Comparison of ENCODE assay signal across 8 cellular contexts in the genomic region with DNA sequence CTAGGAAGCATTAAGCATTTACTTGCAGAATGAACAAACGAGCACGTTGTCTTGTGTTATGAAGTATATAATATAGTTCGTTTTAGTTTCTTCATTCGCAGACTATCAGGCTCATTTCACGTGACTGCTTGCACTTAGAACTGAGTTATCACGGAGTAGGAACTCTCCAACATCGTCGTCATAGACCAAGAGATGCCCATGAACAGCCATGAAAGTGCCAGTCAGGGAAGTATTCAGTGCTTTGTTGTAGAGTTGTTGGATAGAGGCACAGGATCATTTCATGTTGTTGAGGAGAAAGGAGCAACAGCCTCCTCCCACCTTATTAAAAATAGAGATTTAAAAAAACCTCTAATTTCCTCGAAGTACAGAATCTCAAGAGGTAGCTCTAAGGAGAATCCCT. TPM values are rescaled to one million over a fixed set of nuclear protein-coding genes. Genes with fewer than 3 reads are reported as not detected.
DNase-seq lines count a peak whose midpoint lies in the region; ATAC-seq and TF ChIP-seq lines count a peak whose summit lies in the region.

No MANE protein-coding gene starts in this region.

- 26 to 28% methylated on average over 8 to 9 of the region's 9 CpGs for WGBS in transverse colon (ENCODE audit: low coverage in 1 of 2), 2 donors

- TF ChIP-seq CTCF in transverse colon (IDR thresholded peaks at IDR 0.05): no peak

- H3K4me1 ChIP-seq in transverse colon: peaks cover 0 to 16% (median 12%) of the 10 kb centered on the region in 4 donors

- no peak overlapping the region for H3K27ac Mint-ChIP-seq in activated naive CD4-positive, alpha-beta T cell treated with anti-CD3 and anti-CD28 coated beads, Interleukin-2, amount 10 ng/mL, durations not matched to agents 7 days and 5 days
- H3K27ac Mint-ChIP-seq in activated T-helper 1 cell treated with anti-CD3 and anti-CD28 coated beads, Interleukin-12 subunit alpha, Interleukin-12 subunit beta, Interleukin-2, Interleukin-4 antibody, amounts not matched to agents 30 ng/mL and 10 ng/mL and 1 ng/mL, durations not matched to agents 14 hours and 24 hours and 36 hours: no peak overlapping the region

- TF ChIP-seq POLR2A in transverse colon (IDR thresholded peaks at IDR 0.05): no peak

- no peaks in the 10 kb centered on the region for H3K9me3 Mint-ChIP-seq in activated naive CD4-positive, alpha-beta T cell treated with anti-CD3 and anti-CD28 coated beads, Interleukin-2, amount 10 ng/mL, durations not matched to agents 7 days and 5 days
- H3K9me3 Mint-ChIP-seq in activated T-helper 1 cell treated with anti-CD3 and anti-CD28 coated beads, Interleukin-12 subunit alpha, Interleukin-12 subunit beta, Interleukin-2, Interleukin-4 antibody, amounts not matched to agents 30 ng/mL and 10 ng/mL and 1 ng/mL, durations not matched to agents 14 hours and 24 hours and 36 hours: no peaks in the 10 kb centered on the region

- H3K9me3 ChIP-seq in transverse colon: no peaks in the 10 kb centered on the region

- peak overlapping the region in 3 of 4 donors; percentile 60 to 85 (median 66) for H3K4me3 ChIP-seq in transverse colon

- CTCF ChIA-PET in activated naive CD4-positive, alpha-beta T cell treated with anti-CD3 and anti-CD28 coated beads, Interleukin-2, amount 10 ng/mL, durations not matched to agents 7 days and 5 days (lab: Charles Lee): interaction anchor here (0.8 to 2.3 kb wide), 5 partner anchors 9 to 223 kb away, joined by 3 to 5 read pairs (median 3); no protein-coding TSS in a partner anchor

- H3K27ac ChIP-seq in layer of hippocampus (ENCODE audit: low read depth, low read length): peak overlapping the region; percentile 77
- H3K27ac ChIP-seq in transverse colon: peak overlapping the region in 3 of 4 donors; percentile 61 to 75 (median 70)

- DNase-seq in activated naive CD4-positive, alpha-beta T cell treated with anti-CD3 and anti-CD28 coated beads, Interleukin-2, amount 10 ng/mL, durations not matched to agents 7 days and 5 days: no peak
- DNase-seq in activated naive CD4-positive, alpha-beta T cell treated with anti-CD3 and anti-CD28 coated beads, Interleukin-2, amount 50 U/mL, for 16 hours: no peak
- no peak for DNase-seq in activated T-helper 1 cell treated with anti-CD3 and anti-CD28 coated beads, Interleukin-12 subunit alpha, Interleukin-12 subunit beta, Interleukin-2, Interleukin-4 antibody, amounts not matched to agents 30 ng/mL and 10 ng/mL and 1 ng/mL, durations not matched to agents 14 hours and 24 hours and 36 hours (ENCODE audit: low spot score)
- no peak for DNase-seq in transverse colon
- DNase-seq in SK-N-DZ (ENCODE audit: low spot score): no peak
- DNase-seq in stimulated activated CD4-positive, alpha-beta T cell treated with anti-CD3 and anti-CD28 coated beads, Interleukin-2, amount 100 ng/mL, for 24 hours: no peak

- H3K27me3 ChIP-seq in layer of hippocampus (ENCODE audit: control insufficient read depth, insufficient read depth, low read length): no peaks in the 10 kb centered on the region
- peaks cover 25% of the 10 kb centered on the region for H3K27me3 ChIP-seq in transverse colon

- peaks cover 11% of the 10 kb centered on the region for H3K4me1 Mint-ChIP-seq in activated naive CD4-positive, alpha-beta T cell treated with anti-CD3 and anti-CD28 coated beads, Interleukin-2, amount 10 ng/mL, durations not matched to agents 7 days and 5 days
- peaks cover 5% of the 10 kb centered on the region for H3K4me1 Mint-ChIP-seq in activated T-helper 1 cell treated with anti-CD3 and anti-CD28 coated beads, Interleukin-12 subunit alpha, Interleukin-12 subunit beta, Interleukin-2, Interleukin-4 antibody, amounts not matched to agents 30 ng/mL and 10 ng/mL and 1 ng/mL, durations not matched to agents 14 hours and 24 hours and 36 hours (ENCODE audit: low read depth)

- H3K36me3 ChIP-seq in transverse colon: no peaks in the 10 kb centered on the region

- no peak for TF ChIP-seq EP300 in transverse colon (IDR thresholded peaks at IDR 0.05; ENCODE audit: low read depth)

- intact Hi-C loops in activated T-helper 1 cell treated with anti-CD3 and anti-CD28 coated beads, Interleukin-12 subunit alpha, Interleukin-12 subunit beta, Interleukin-2, Interleukin-4 antibody, amounts not matched to agents 30 ng/mL and 10 ng/mL and 1 ng/mL, durations not matched to agents 14 hours and 24 hours and 36 hours (cut with micrococcal nuclease): loop anchor here (2.0 to 10.0 kb wide), 5 partner anchors 136 to 472 kb away; a partner anchor contains a TSS
- intact Hi-C loops in transverse colon (cut with DNase I; ENCODE audit: low total_unique reads): no loop called here

- ATAC-seq in GM19351 (IDR thresholded peaks at IDR 0.05; ENCODE audit: unreplicated experiment): no peak

- in situ Hi-C loops in transverse colon (cut with MboI; ENCODE audit: low pct_ligation_motif_present in 1 of 4, low pct_unique_long_range_greater_than_20kb in 1 of 4, low sequenced_read_pairs in 3 of 4): loop anchor here in 3 of 4 donors (10.0 to 25.0 kb wide), 5 partner anchors 110 to 385 kb away; a partner anchor contains a TSS

- H3K27me3 Mint-ChIP-seq in activated naive CD4-positive, alpha-beta T cell treated with anti-CD3 and anti-CD28 coated beads, Interleukin-2, amount 10 ng/mL, durations not matched to agents 7 days and 5 days: peaks cover 76% of the 10 kb centered on the region
- peaks cover 43% of the 10 kb centered on the region for H3K27me3 Mint-ChIP-seq in activated T-helper 1 cell treated with anti-CD3 and anti-CD28 coated beads, Interleukin-12 subunit alpha, Interleukin-12 subunit beta, Interleukin-2, Interleukin-4 antibody, amounts not matched to agents 30 ng/mL and 10 ng/mL and 1 ng/mL, durations not matched to agents 14 hours and 24 hours and 36 hours (ENCODE audit: insufficient read depth)

- H3K4me3 Mint-ChIP-seq in activated naive CD4-positive, alpha-beta T cell treated with anti-CD3 and anti-CD28 coated beads, Interleukin-2, amount 10 ng/mL, durations not matched to agents 7 days and 5 days: peak overlapping the region; percentile 81
- peak overlapping the region; percentile 91 for H3K4me3 Mint-ChIP-seq in activated T-helper 1 cell treated with anti-CD3 and anti-CD28 coated beads, Interleukin-12 subunit alpha, Interleukin-12 subunit beta, Interleukin-2, Interleukin-4 antibody, amounts not matched to agents 30 ng/mL and 10 ng/mL and 1 ng/mL, durations not matched to agents 14 hours and 24 hours and 36 hours

- H3K36me3 Mint-ChIP-seq in activated naive CD4-positive, alpha-beta T cell treated with anti-CD3 and anti-CD28 coated beads, Interleukin-2, amount 10 ng/mL, durations not matched to agents 7 days and 5 days: no peaks in the 10 kb centered on the region
- H3K36me3 Mint-ChIP-seq in activated T-helper 1 cell treated with anti-CD3 and anti-CD28 coated beads, Interleukin-12 subunit alpha, Interleukin-12 subunit beta, Interleukin-2, Interleukin-4 antibody, amounts not matched to agents 30 ng/mL and 10 ng/mL and 1 ng/mL, durations not matched to agents 14 hours and 24 hours and 36 hours (ENCODE audit: low read depth): no peaks in the 10 kb centered on the region

RNA-seq across cellular contexts. Expression of a gene that starts 1.0 kb away (rescaled TPM):
- 0.15 and 0.29 TPM in 2 replicates for total RNA-seq in activated T-helper 1 cell treated with anti-CD3 and anti-CD28 coated beads, Interleukin-12 subunit alpha, Interleukin-12 subunit beta, Interleukin-2, Interleukin-4 antibody, amounts not matched to agents 30 ng/mL and 10 ng/mL and 1 ng/mL, durations not matched to agents 14 hours and 24 hours and 36 hours
- total RNA-seq in transverse colon: 1 to 10 TPM in 2 of 4 donors, not detected in 2; 1.1 to 1.4 TPM
- 6.3 and 7.3 TPM in 2 replicates for polyA plus RNA-seq in SK-N-DZ (2014; cell fraction: cytosol; rRNA removed)
- polyA plus RNA-seq in SK-N-DZ (2014; cell fraction: nucleus; rRNA removed): 4.2 and 6.1 TPM in 2 replicates
